In genomic region chr13:102405499-102406079, GRCh38 we compare ENCODE assay signal across 14 cellular contexts. TPM values are rescaled to one million over a fixed set of nuclear protein-coding genes. Genes with fewer than 3 reads are reported as not detected.
A peak's percentile ranks its signal among the peaks of the same experiment; 100 is the strongest.
DNase-seq lines count a peak whose midpoint lies in the region; ATAC-seq, FAIRE-seq and TF ChIP-seq lines count a peak whose summit lies in the region.
"Had no signal": no experiment of that assay in that cellular context is flagged by ENCODE, and none has a peak within 500 bp of the region (broad histone marks: within the 10 kb centered on the region; RNA-seq: fewer than 3 reads in every experiment).

No MANE protein-coding gene starts in this region.

- no peak overlapping the region for H3K27ac Mint-ChIP-seq in activated CD4-positive, alpha-beta T cell treated with anti-CD3 and anti-CD28 coated beads, Interleukin-2, amount 10 ng/mL, durations not matched to agents 7 days and 5 days
- H3K27ac Mint-ChIP-seq: activated T-cell treated with anti-CD3 and anti-CD28 coated beads, Interleukin-2, amount 50 U/mL, for 72 hours; brain had no signal

- H3K27ac ChIP-seq in SJCRH30, result no peak overlapping the region
- H3K27ac ChIP-seq: transverse colon had no signal

- DNase-seq in activated CD4-positive, alpha-beta T cell treated with anti-CD3 and anti-CD28 coated beads, Interleukin-2, amount 10 ng/mL, durations not matched to agents 7 days and 5 days, result peak; percentile 22
- DNase-seq in activated CD4-positive, alpha-beta T cell treated with anti-CD3 and anti-CD28 coated beads for 4 hours, result no peak
- DNase-seq in SJCRH30 (peak; percentile 17 to 40), fibroblast of mammary gland (ENCODE audit: low read depth) (peak; percentile 43), renal cortical epithelial cell (ENCODE audit: low read depth) (peak; percentile 49), urothelium cell line (ENCODE audit: low spot score) (no peak)
- DNase-seq: activated T-cell treated with anti-CD3 and anti-CD28 coated beads, Interleukin-2, amount 50 U/mL, for 72 hours; COR-L47; head of caudate nucleus; MV-4-11; transverse colon had no signal

- H3K27me3 ChIP-seq in SJCRH30, result no peaks in the 10 kb centered on the region

- H3K27me3 Mint-ChIP-seq in activated CD4-positive, alpha-beta T cell treated with anti-CD3 and anti-CD28 coated beads, Interleukin-2, amount 10 ng/mL, durations not matched to agents 7 days and 5 days, result peaks cover 39% of the 10 kb centered on the region

- H3K4me1 ChIP-seq in SJCRH30, result no peaks in the 10 kb centered on the region

- POLR2A ChIA-PET in activated CD4-positive, alpha-beta T cell treated with anti-CD3 and anti-CD28 coated beads, Interleukin-2, amount 10 ng/mL, durations not matched to agents 7 days and 5 days (lab: Charles Lee), result no interaction called here

- no peaks in the 10 kb centered on the region for H3K9me3 Mint-ChIP-seq in activated CD4-positive, alpha-beta T cell treated with anti-CD3 and anti-CD28 coated beads, Interleukin-2, amount 10 ng/mL, durations not matched to agents 7 days and 5 days
- H3K9me3 Mint-ChIP-seq: activated T-cell treated with anti-CD3 and anti-CD28 coated beads, Interleukin-2, amount 50 U/mL, for 72 hours; brain had no signal

- TF ChIP-seq CTCF in fibroblast of mammary gland (conservative IDR thresholded peaks at IDR 0.05; ENCODE audit: control insufficient read depth, insufficient read depth, low read depth, low read length), result no peak

- H3K4me1 Mint-ChIP-seq in activated CD4-positive, alpha-beta T cell treated with anti-CD3 and anti-CD28 coated beads, Interleukin-2, amount 10 ng/mL, durations not matched to agents 7 days and 5 days, result peaks cover 19% of the 10 kb centered on the region

- H3K4me3 ChIP-seq in SJCRH30 (no peak overlapping the region), fibroblast of mammary gland (ENCODE audit: control insufficient read depth, low read depth, low read length) (no peak overlapping the region)
- H3K4me3 ChIP-seq: transverse colon had no signal

- ATAC-seq in esophagus mucosa (no peak), GM21360 (IDR thresholded peaks at IDR 0.05; ENCODE audit: unreplicated experiment) (no peak)
- ATAC-seq: activated T-cell treated with anti-CD3 and anti-CD28 coated beads, Interleukin-2, amount 50 U/mL, for 72 hours had no signal

- CTCF ChIA-PET in activated CD4-positive, alpha-beta T cell treated with anti-CD3 and anti-CD28 coated beads, Interleukin-2, amount 10 ng/mL, durations not matched to agents 7 days and 5 days (lab: Charles Lee), result no interaction called here

- no peaks in the 10 kb centered on the region for H3K9me3 ChIP-seq in SJCRH30 (replicated peaks)
- H3K9me3 ChIP-seq: transverse colon had no signal

- H3K36me3 Mint-ChIP-seq in activated CD4-positive, alpha-beta T cell treated with anti-CD3 and anti-CD28 coated beads, Interleukin-2, amount 10 ng/mL, durations not matched to agents 7 days and 5 days (ENCODE audit: low read depth), result no peaks in the 10 kb centered on the region
- H3K36me3 Mint-ChIP-seq: brain had no signal

- no peaks in the 10 kb centered on the region for H3K36me3 ChIP-seq in SJCRH30
- H3K36me3 ChIP-seq: transverse colon had no signal

- no peak overlapping the region for H3K4me3 Mint-ChIP-seq in activated CD4-positive, alpha-beta T cell treated with anti-CD3 and anti-CD28 coated beads, Interleukin-2, amount 10 ng/mL, durations not matched to agents 7 days and 5 days
- H3K4me3 Mint-ChIP-seq: activated T-cell treated with anti-CD3 and anti-CD28 coated beads, Interleukin-2, amount 50 U/mL, for 72 hours had no signal

- FAIRE-seq in urothelium cell line (lab: Jason Lieb, UNC), result no peak

RNA-seq across cellular contexts. Expression of gene FGF14, which starts 3.7 kb away (rescaled TPM):
- not detected for total RNA-seq in activated CD4-positive, alpha-beta T cell treated with anti-CD3 and anti-CD28 coated beads, Interleukin-2, amount 10 ng/mL, durations not matched to agents 7 days and 5 days
- total RNA-seq in SJCRH30 (2014; rRNA removed; shearing (Covaris generic)), result 0.02 TPM in 1 of 2 replicates, not detected in the other
- 0.70 TPM in 1 of 2 replicates, not detected in the other for total RNA-seq in renal cortical epithelial cell
- total RNA-seq in esophagus mucosa, result 0.16 TPM

Comparison
In these comparisons a context has a peak if more than half of its experiments do, and no peak if none do; other contexts are left out.
1. DNase-seq: peak in activated CD4-positive, alpha-beta T cell treated with anti-CD3 and anti-CD28 coated beads, Interleukin-2, amount 10 ng/mL, durations not matched to agents 7 days and 5 days (single experiment), SJCRH30 (2 of 2), fibroblast of mammary gland (single experiment) and renal cortical epithelial cell (single experiment); none in activated CD4-positive, alpha-beta T cell treated with anti-CD3 and anti-CD28 coated beads for 4 hours (0 of 2) and urothelium cell line (single experiment).